Comparison of ENCODE assay signal across 13 cellular contexts in the genomic region with DNA sequence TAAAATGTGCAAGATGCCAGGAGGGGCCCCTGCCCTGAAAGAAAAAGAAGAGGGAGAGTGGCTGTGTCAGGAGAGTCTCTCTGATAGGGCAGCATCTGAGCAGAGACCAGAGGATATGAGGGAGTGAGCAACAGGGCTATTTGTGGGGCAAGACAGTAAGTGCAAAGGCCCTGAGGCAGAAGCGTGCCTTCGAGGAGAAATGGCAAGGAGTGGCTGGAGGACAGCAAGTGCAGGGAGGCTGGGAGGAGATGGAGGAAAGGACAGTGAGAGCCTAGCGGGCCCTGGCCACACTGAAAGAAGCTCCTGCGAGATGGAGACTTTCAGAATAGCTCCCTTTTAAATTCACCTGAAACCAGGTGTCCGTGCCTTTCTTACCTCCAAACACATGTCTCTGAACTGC. TPM values are rescaled to one million over a fixed set of nuclear protein-coding genes. Genes with fewer than 3 reads are reported as not detected.
DNase-seq lines count a peak whose midpoint lies in the region; TF ChIP-seq lines count a peak whose summit lies in the region.
"Had no signal": no experiment of that assay in that cellular context is flagged by ENCODE, and none has a peak within 500 bp of the region (broad histone marks: within the 10 kb centered on the region; RNA-seq: fewer than 3 reads in every experiment).

No MANE protein-coding gene starts in this region.

- no peaks in the 10 kb centered on the region for H3K27me3 ChIP-seq in endodermal cell (ENCODE audit: control insufficient read depth, insufficient read depth, low read length, poor library complexity, severe bottlenecking)
- H3K27me3 ChIP-seq: BLaER1 treated with 17β-estradiol and CSF1 and Interleukin-3, amounts not matched to agents 10 nM and 100 nM had no signal

- POLR2A ChIA-PET in HEK293 (lab: Yijun Ruan, JAX): no interaction called here

- TF ChIP-seq CTCF in HEK293 (tag by site-specific recombination; IDR thresholded peaks at IDR 0.05) (no peak), endodermal cell (conservative IDR thresholded peaks at IDR 0.05) (no peak)

- peaks cover 9% of the 10 kb centered on the region for H3K27me3 Mint-ChIP-seq in endodermal cell (ENCODE audit: insufficient read depth)
- H3K27me3 Mint-ChIP-seq: CD4-positive, alpha-beta T cell had no signal

- no peaks in the 10 kb centered on the region for H3K36me3 Mint-ChIP-seq in endodermal cell (ENCODE audit: low read depth)

- no peaks in the 10 kb centered on the region for H3K9me3 Mint-ChIP-seq in endodermal cell
- H3K9me3 Mint-ChIP-seq: CD4-positive, alpha-beta T cell had no signal

- no peaks in the 10 kb centered on the region for H3K4me1 Mint-ChIP-seq in endodermal cell

- H3K9me3 ChIP-seq in HEK293 (ENCODE audit: control insufficient read depth, insufficient read depth, low read depth, low read length) (no peaks in the 10 kb centered on the region), endodermal cell (ENCODE audit: control insufficient read depth, low read length) (no peaks in the 10 kb centered on the region)

- H3K4me3 Mint-ChIP-seq in endodermal cell: no peak overlapping the region
- H3K4me3 Mint-ChIP-seq: CD4-positive, alpha-beta T cell had no signal

- H3K4me1 ChIP-seq in HEK293 (ENCODE audit: control insufficient read depth, insufficient read depth, low read length) (no peaks in the 10 kb centered on the region), endodermal cell (ENCODE audit: control insufficient read depth, insufficient read depth, low read length) (no peaks in the 10 kb centered on the region)
- H3K4me1 ChIP-seq: BLaER1 treated with 17β-estradiol and CSF1 and Interleukin-3, amounts not matched to agents 10 nM and 100 nM had no signal

- H3K36me3 ChIP-seq in HEK293 (ENCODE audit: control insufficient read depth in 2 of 2, insufficient read depth in 1 of 2, low read length in 2 of 2) (no peaks in the 10 kb centered on the region), endodermal cell (ENCODE audit: control insufficient read depth, insufficient read depth, low read length) (no peaks in the 10 kb centered on the region)
- H3K36me3 ChIP-seq: BLaER1 treated with 17β-estradiol and CSF1 and Interleukin-3, amounts not matched to agents 10 nM and 100 nM had no signal

- H3K4me3 ChIP-seq in HEK293 (ENCODE audit: low read depth, low read length) (no peak overlapping the region), endodermal cell (ENCODE audit: low read length) (no peak overlapping the region)
- H3K4me3 ChIP-seq: BLaER1 treated with 17β-estradiol and CSF1 and Interleukin-3, amounts not matched to agents 10 nM and 100 nM; GM12878; GM23248 had no signal

- H3K9ac ChIP-seq in endodermal cell (ENCODE audit: extremely low read depth, low read length, poor library complexity, severe bottlenecking): no peak overlapping the region
- H3K9ac ChIP-seq: BLaER1 treated with 17β-estradiol and CSF1 and Interleukin-3, amounts not matched to agents 10 nM and 100 nM; GM23248 had no signal

- no peak overlapping the region for H3K27ac Mint-ChIP-seq in endodermal cell
- H3K27ac Mint-ChIP-seq: CD4-positive, alpha-beta T cell had no signal

- CTCF ChIA-PET in HEK293 (lab: Yijun Ruan, JAX): interaction anchor here (0.6 to 1.1 kb wide), 3 partner anchors 26 to 77 kb away, joined by 3 read pairs; partner anchors contain the start of genes EXOC8 and SPRTN

- WGBS in endodermal cell (ENCODE audit: insufficient coverage in 1 of 2, insufficient read length in 1 of 2), 2 experiments: 88 to 100% methylated on average over 2 to 5 of the region's 5 CpGs

- no peak overlapping the region for H3K27ac ChIP-seq in HEK293 (ENCODE audit: extremely low read depth, low read depth, low read length)
- H3K27ac ChIP-seq in endodermal cell (ENCODE audit: low read depth, low read length): no peak overlapping the region
- H3K27ac ChIP-seq: BLaER1 treated with 17β-estradiol and CSF1 and Interleukin-3, amounts not matched to agents 10 nM and 100 nM; GM23248 had no signal

- peak; percentile 12 for DNase-seq in activated CD8-positive, alpha-beta memory T cell treated with anti-CD3 and anti-CD28 coated beads, Interleukin-2, amount 50 U/mL, for 48 hours
- DNase-seq in endodermal cell (peak; percentile 20), ureter (ENCODE audit: low spot score) (peak; percentile 32), GF-D8 (lab: John Stamatoyannopoulos, UW) (no peak), NCI-H1105 treated with DMSO at 0.1 percent for 48 hours (lab: John Stamatoyannopoulos, UW) (no peak), cerebellar nuclear complex (lab: John Stamatoyannopoulos, UW) (no peak)
- DNase-seq: 8988T; Calu3; CD4-positive, alpha-beta T cell; GM23248 had no signal

TF ChIP-seq in HEK293, 187 proteins besides CTCF, POLR2A, EP300 and RAD21:
- TF ChIP-seq YY2 (tag by site-specific recombination; IDR thresholded peaks at IDR 0.05) (no peak), ZNF623 (tag by site-specific recombination; IDR thresholded peaks at IDR 0.05) (peak; percentile 89), ZNF513 (tag by site-specific recombination; IDR thresholded peaks at IDR 0.05) (no peak)

RNA-seq across cellular contexts. Expression of gene EXOC8, which starts 25.3 kb away (rescaled TPM):
- total RNA-seq in endodermal cell (10 to 100 TPM in 1 of 2 donors, 1 to 10 TPM in 1; 9.9 to 13.1 TPM), ureter (13.3 TPM)
- 5.6 TPM for polyA plus RNA-seq in endodermal cell (2013, experiment 1 of 2)
- polyA plus RNA-seq in endodermal cell (2013, experiment 2 of 2): 6.0 TPM

RNA-seq across cellular contexts. Expression of gene SPRTN, which starts 25.7 kb away (rescaled TPM):
- total RNA-seq in endodermal cell (10 to 100 TPM; 12.4 to 20.4 TPM), ureter (10.9 TPM)
- 11.3 TPM for polyA plus RNA-seq in endodermal cell (2013, experiment 1 of 2)
- 11.5 TPM for polyA plus RNA-seq in endodermal cell (2013, experiment 2 of 2)

Comparison
In these comparisons a context has a peak if more than half of its experiments do, and no peak if none do; other contexts are left out.
1. DNase-seq: peak in activated CD8-positive, alpha-beta memory T cell treated with anti-CD3 and anti-CD28 coated beads, Interleukin-2, amount 50 U/mL, for 48 hours (single experiment), endodermal cell (single experiment) and ureter (single experiment); none in GF-D8 (single experiment), NCI-H1105 treated with DMSO at 0.1 percent for 48 hours (single experiment) and cerebellar nuclear complex (0 of 2).